18 cellular contexts compared by ENCODE assay signal in the genomic region with DNA sequence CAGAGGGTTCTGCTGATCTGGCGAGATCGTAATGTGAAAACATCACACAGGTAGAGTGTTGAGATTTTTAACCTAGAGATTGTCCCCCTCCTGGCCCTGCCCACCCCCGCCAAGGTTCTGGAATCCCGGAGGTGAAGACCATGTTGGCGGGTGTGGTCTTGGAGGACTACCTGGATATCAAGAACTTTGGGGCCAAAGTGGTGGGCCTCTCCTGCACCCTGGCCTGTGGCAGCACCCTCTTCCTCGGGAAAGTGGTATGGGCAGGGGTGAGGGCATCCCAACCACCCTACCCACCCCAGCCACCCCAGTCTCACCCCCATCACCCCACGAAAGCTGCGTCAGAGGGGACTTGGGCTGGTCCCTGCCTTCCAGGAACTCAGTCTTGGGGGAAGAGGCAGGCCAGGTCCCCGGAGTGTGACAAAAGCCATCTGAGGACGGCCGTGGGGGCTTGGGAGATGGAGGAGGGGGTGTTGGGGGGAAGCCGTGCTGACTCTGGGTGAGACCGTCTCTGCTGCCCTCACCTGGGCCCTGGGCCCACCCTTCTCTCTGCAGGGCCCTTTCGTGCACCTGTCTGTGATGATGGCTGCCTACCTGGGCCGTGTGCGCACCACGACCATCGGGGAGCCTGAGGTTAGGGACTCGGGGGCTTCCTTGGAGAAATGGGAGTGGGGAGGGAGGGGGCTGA. TPM values are rescaled to one million over a fixed set of nuclear protein-coding genes. Genes with fewer than 3 reads are reported as not detected.
A peak's percentile ranks its signal among the peaks of the same experiment; 100 is the strongest.
DNase-seq lines count a peak whose midpoint lies in the region; ATAC-seq and TF ChIP-seq lines count a peak whose summit lies in the region.
"Had no signal": no experiment of that assay in that cellular context is flagged by ENCODE, and none has a peak within 500 bp of the region (broad histone marks: within the 10 kb centered on the region; RNA-seq: fewer than 3 reads in every experiment).

No MANE protein-coding gene starts in this region.

- TF ChIP-seq CTCF in GM23338 (conservative IDR thresholded peaks at IDR 0.05; ENCODE audit: low read depth in 2 of 2) (peak in 1 of 2 experiments; percentile 28; a peak in 2 of 4 replicates), coronary artery (IDR thresholded peaks at IDR 0.05) (no peak), lower lobe of right lung (IDR thresholded peaks at IDR 0.05) (no peak)

- H3K4me2 ChIP-seq in GM23338: peak overlapping the region; percentile 89

- peak overlapping the region; percentile 84 for H2AFZ ChIP-seq in GM23338

- H3K9me3 ChIP-seq in lower lobe of right lung (no peaks in the 10 kb centered on the region), SJCRH30 (replicated peaks) (no peaks in the 10 kb centered on the region)
- H3K9me3 ChIP-seq: heart left ventricle had no signal

- peak overlapping the region; percentile 71 for H3K4me3 ChIP-seq in GM23338
- H3K4me3 ChIP-seq in coronary artery: peak overlapping the region; percentile 74
- peak overlapping the region; percentile 54 for H3K4me3 ChIP-seq in lower lobe of right lung
- no peak overlapping the region for H3K4me3 ChIP-seq in SJCRH30

- H3K27ac ChIP-seq in GM23338 (ENCODE audit: low read depth) (no peak overlapping the region), coronary artery (no peak overlapping the region), lower lobe of right lung (no peak overlapping the region), SJCRH30 (no peak overlapping the region)

- H3K27ac Mint-ChIP-seq in GM23338: no peak overlapping the region
- H3K27ac Mint-ChIP-seq: activated CD4-positive, alpha-beta memory T cell treated with anti-CD3 and anti-CD28 coated beads for 36 hours; activated naive CD4-positive, alpha-beta T cell treated with anti-CD3 and anti-CD28 coated beads for 36 hours; stimulated activated effector memory CD8-positive, alpha-beta T cell treated with anti-CD3 and anti-CD28 coated beads, Interleukin-12 subunit alpha, Interleukin-12 subunit beta, amount 100 ng/mL, for 72 hours; T-helper 17 cell had no signal

- no peaks in the 10 kb centered on the region for H3F3A ChIP-seq in GM23338 (replicated peaks; ENCODE audit: low read depth)

- 0 out of 2 replicates have a peak, but pooled peaks cover 5% of the 10 kb centered on the region for H3K4me1 ChIP-seq in GM23338 (ENCODE audit: insufficient read depth)
- H3K4me1 ChIP-seq in lower lobe of right lung: peaks cover 8% of the 10 kb centered on the region
- no peaks in the 10 kb centered on the region for H3K4me1 ChIP-seq in SJCRH30

- peak overlapping the region; percentile 74 for H3K4me3 Mint-ChIP-seq in GM23338
- H3K4me3 Mint-ChIP-seq: activated CD4-positive, alpha-beta memory T cell treated with anti-CD3 and anti-CD28 coated beads for 36 hours; activated naive CD4-positive, alpha-beta T cell treated with anti-CD3 and anti-CD28 coated beads for 36 hours; stimulated activated effector memory CD8-positive, alpha-beta T cell treated with anti-CD3 and anti-CD28 coated beads, Interleukin-12 subunit alpha, Interleukin-12 subunit beta, amount 100 ng/mL, for 72 hours had no signal

- no peak for DNase-seq in GM23338 (ENCODE audit: low spot score)
- no peak for DNase-seq in coronary artery (ENCODE audit: low spot score)
- DNase-seq in lower lobe of right lung: no peak
- no peak for DNase-seq in sciatic nerve (ENCODE audit: low spot score)
- DNase-seq in SJCRH30: no peak
- DNase-seq: COR-L47, IMR-90, kidney glomerular epithelial cell, NCI-H1694, PC-3, T-helper 17 cell had no signal

- H3K9me2 ChIP-seq in GM23338 (ENCODE audit: insufficient read depth): no peaks in the 10 kb centered on the region

- no peaks in the 10 kb centered on the region for H3K27me3 ChIP-seq in GM23338 (ENCODE audit: insufficient read depth)
- H3K27me3 ChIP-seq in lower lobe of right lung (ENCODE audit: low read depth): peaks cover 6% of the 10 kb centered on the region
- peaks cover 20% of the 10 kb centered on the region for H3K27me3 ChIP-seq in SJCRH30

- H3K36me3 ChIP-seq in GM23338 (ENCODE audit: insufficient read depth): no peaks in the 10 kb centered on the region
- no peaks in the 10 kb centered on the region for H3K36me3 ChIP-seq in lower lobe of right lung
- no peaks in the 10 kb centered on the region for H3K36me3 ChIP-seq in SJCRH30
- H3K36me3 ChIP-seq: heart left ventricle had no signal

- no peaks in the 10 kb centered on the region for H3K79me2 ChIP-seq in GM23338 (replicated peaks; ENCODE audit: insufficient read depth)

- H4K20me1 ChIP-seq in GM23338 (replicated peaks; ENCODE audit: insufficient read depth): no peaks in the 10 kb centered on the region

- peaks cover 12% of the 10 kb centered on the region for H3K4me1 Mint-ChIP-seq in GM23338
- H3K4me1 Mint-ChIP-seq: T-helper 17 cell had no signal

- H3K9me3 Mint-ChIP-seq in GM23338: no peaks in the 10 kb centered on the region
- H3K9me3 Mint-ChIP-seq: activated CD4-positive, alpha-beta memory T cell treated with anti-CD3 and anti-CD28 coated beads for 36 hours; activated naive CD4-positive, alpha-beta T cell treated with anti-CD3 and anti-CD28 coated beads for 36 hours; stimulated activated effector memory CD8-positive, alpha-beta T cell treated with anti-CD3 and anti-CD28 coated beads, Interleukin-12 subunit alpha, Interleukin-12 subunit beta, amount 100 ng/mL, for 72 hours had no signal

- ATAC-seq in GM23338: peak; percentile 49
- ATAC-seq in lower lobe of right lung: peak in 1 of 2 donors; percentile 3
- ATAC-seq in sciatic nerve: peak; percentile 1
- ATAC-seq in HG02973 (IDR thresholded peaks at IDR 0.05; ENCODE audit: unreplicated experiment): no peak
- ATAC-seq in HG02981 (IDR thresholded peaks at IDR 0.05; ENCODE audit: unreplicated experiment): no peak

- H3K36me3 Mint-ChIP-seq in GM23338 (ENCODE audit: low read depth): no peaks in the 10 kb centered on the region
- H3K36me3 Mint-ChIP-seq: activated CD4-positive, alpha-beta memory T cell treated with anti-CD3 and anti-CD28 coated beads for 36 hours; stimulated activated effector memory CD8-positive, alpha-beta T cell treated with anti-CD3 and anti-CD28 coated beads, Interleukin-12 subunit alpha, Interleukin-12 subunit beta, amount 100 ng/mL, for 72 hours had no signal

- peaks cover 6% of the 10 kb centered on the region for H3K27me3 Mint-ChIP-seq in GM23338 (ENCODE audit: insufficient read depth, low read depth, poor library complexity)

- intact Hi-C loops in lower lobe of right lung (cut with DNase I): no loop called here
- intact Hi-C loops in sciatic nerve (cut with DNase I): loop anchor here (10.0 kb wide), 1 partner anchor 2003 kb away; no protein-coding TSS in a partner anchor

TF ChIP-seq in GM23338, 12 proteins besides CTCF, POLR2A, EP300 and RAD21 (continues in another document):
- TF ChIP-seq REST (IDR thresholded peaks at IDR 0.05; ENCODE audit: unreplicated experiment): no peak
- no peak for TF ChIP-seq STAT1 (IDR thresholded peaks at IDR 0.05; ENCODE audit: unreplicated experiment)
- no peak for TF ChIP-seq EZH2 (IDR thresholded peaks at IDR 0.05; ENCODE audit: low read depth, unreplicated experiment)
- no peak for TF ChIP-seq CREB1 (CRISPR knock-in tag; IDR thresholded peaks at IDR 0.05; ENCODE audit: low read depth)
- TF ChIP-seq ZNF114 (CRISPR knock-in tag; IDR thresholded peaks at IDR 0.05): no peak

RNA-seq across cellular contexts. Expression of gene CLCNKB, which starts 4.4 kb away (rescaled TPM):
- total RNA-seq in GM23338 (2014; rRNA removed; shearing (Covaris generic)): 1.2 and 1.3 TPM in 2 replicates
- 1.6 and 1.9 TPM in 2 replicates for polyA plus RNA-seq in GM23338 (2016; fragmentation: Nextera tagmentation; extraction: Ambion mirVana)
- total RNA-seq in lower lobe of right lung: 0.18 TPM
- 1.4 TPM for total RNA-seq in sciatic nerve
- total RNA-seq in SJCRH30 (2014; rRNA removed; shearing (Covaris generic)): 0.08 TPM in 1 of 2 replicates, not detected in the other
- total RNA-seq: activated CD4-positive, alpha-beta memory T cell treated with anti-CD3 and anti-CD28 coated beads for 36 hours; activated naive CD4-positive, alpha-beta T cell treated with anti-CD3 and anti-CD28 coated beads for 36 hours; IMR-90; MCF 10A; PC-3; T-helper 17 cell had no signal

RNA-seq across cellular contexts. Expression of gene FAM131C, which starts 25.5 kb away (rescaled TPM):
- total RNA-seq in GM23338 (2014; rRNA removed; shearing (Covaris generic)): 0.74 and 1.3 TPM in 2 replicates
- 0.71 and 0.87 TPM in 2 replicates for polyA plus RNA-seq in GM23338 (2016; fragmentation: Nextera tagmentation; extraction: Ambion mirVana)
- total RNA-seq in lower lobe of right lung (not detected), sciatic nerve (not detected)
- total RNA-seq in SJCRH30 (2014; rRNA removed; shearing (Covaris generic)): 0.10 TPM in 1 of 2 replicates, not detected in the other
- total RNA-seq: activated naive CD4-positive, alpha-beta T cell treated with anti-CD3 and anti-CD28 coated beads for 36 hours; MCF 10A; T-helper 17 cell had no signal

RNA-seq across cellular contexts. Expression of gene CLCNKA, which starts 26.1 kb away (rescaled TPM):
- 0.59 TPM in 1 of 2 replicates, not detected in the other for total RNA-seq in GM23338 (2014; rRNA removed; shearing (Covaris generic))
- polyA plus RNA-seq in GM23338 (2016; fragmentation: Nextera tagmentation; extraction: Ambion mirVana): 0.50 and 0.76 TPM in 2 replicates
- 0.65 TPM for total RNA-seq in lower lobe of right lung
- total RNA-seq in sciatic nerve: 0.13 TPM
- 0.42 TPM in 1 of 2 replicates, not detected in the other for total RNA-seq in SJCRH30 (2014; rRNA removed; shearing (Covaris generic))
- total RNA-seq: activated CD4-positive, alpha-beta memory T cell treated with anti-CD3 and anti-CD28 coated beads for 36 hours; activated naive CD4-positive, alpha-beta T cell treated with anti-CD3 and anti-CD28 coated beads for 36 hours; IMR-90; MCF 10A; PC-3; T-helper 17 cell had no signal

RNA-seq across cellular contexts. Expression of gene HSPB7, which starts 30.1 kb away (rescaled TPM):
- total RNA-seq in GM23338 (2014; rRNA removed; shearing (Covaris generic)): not detected in 2 replicates
- 0.13 and 0.97 TPM in 2 replicates for polyA plus RNA-seq in GM23338 (2016; fragmentation: Nextera tagmentation; extraction: Ambion mirVana)
- 4.9 TPM for total RNA-seq in lower lobe of right lung
- total RNA-seq in sciatic nerve: 10.7 TPM
- total RNA-seq in SJCRH30 (2014; rRNA removed; shearing (Covaris generic)): 81.4 and 83.9 TPM in 2 replicates
- total RNA-seq: activated CD4-positive, alpha-beta memory T cell treated with anti-CD3 and anti-CD28 coated beads for 36 hours; activated naive CD4-positive, alpha-beta T cell treated with anti-CD3 and anti-CD28 coated beads for 36 hours; MCF 10A; PC-3; T-helper 17 cell had no signal

RNA-seq across cellular contexts. Expression of gene SRARP, which starts 43.9 kb away (rescaled TPM):
- total RNA-seq in GM23338 (2014; rRNA removed; shearing (Covaris generic)): 0.43 TPM in 1 of 2 replicates, not detected in the other
- not detected in 2 replicates for polyA plus RNA-seq in GM23338 (2016; fragmentation: Nextera tagmentation; extraction: Ambion mirVana)
- total RNA-seq in lower lobe of right lung: 0.21 TPM
- total RNA-seq in sciatic nerve: 0.18 TPM
- not detected in 2 replicates for total RNA-seq in SJCRH30 (2014; rRNA removed; shearing (Covaris generic))
- total RNA-seq: activated CD4-positive, alpha-beta memory T cell treated with anti-CD3 and anti-CD28 coated beads for 36 hours; activated naive CD4-positive, alpha-beta T cell treated with anti-CD3 and anti-CD28 coated beads for 36 hours; IMR-90; MCF 10A; PC-3; T-helper 17 cell had no signal
- polyA plus RNA-seq: IMR-90 had no signal

Comparison
In these comparisons a context has a peak if more than half of its experiments do, and no peak if none do; other contexts are left out.
1. ATAC-seq: peak in GM23338 (single experiment) and sciatic nerve (single experiment); none in HG02973 (single experiment) and HG02981 (single experiment).